Comparison of ENCODE assay signal across 30 cellular contexts in genomic region chr6:17847203-17847602, GRCh38.
"Had no signal": no experiment of that assay in that cellular context is flagged by ENCODE, and none has a peak within 500 bp of the region (broad histone marks: within the 10 kb centered on the region; RNA-seq: fewer than 3 reads in every experiment).

No MANE protein-coding gene starts in this region.

- H3K27ac Mint-ChIP-seq: dendritic cell treated with granulocyte-macrophage colony-stimulating factor and Interleukin-4, amounts not matched to agents 40 ng/mL and 50 ng/mL, for 4 days; mesothelial cell of epicardium; natural killer cell treated with Interleukin-12 subunit alpha and Interleukin-12 subunit beta and Interleukin-15 and Interleukin-18, amount 100 ng/mL, for 72 hours; stimulated activated memory B cell treated with anti-CD40 and anti-IgM and Interleukin-4, amounts not matched to agents 10 μg/mL and 1 μg/mL and 100 μg/mL, for 72 hours had no signal

- H3K36me3 ChIP-seq: colonic mucosa had no signal

- H3K4me3 Mint-ChIP-seq: central memory CD8-positive, alpha-beta T cell; dendritic cell treated with granulocyte-macrophage colony-stimulating factor and Interleukin-4, amounts not matched to agents 40 ng/mL and 50 ng/mL, for 4 days; mesothelial cell of epicardium; naive B cell; natural killer cell treated with Interleukin-12 subunit alpha and Interleukin-12 subunit beta and Interleukin-15 and Interleukin-18, amount 100 ng/mL, for 72 hours; neural crest cell; stimulated activated memory B cell treated with anti-CD40 and anti-IgM and Interleukin-4, amounts not matched to agents 10 μg/mL and 1 μg/mL and 100 μg/mL, for 72 hours had no signal

- H3K27ac ChIP-seq: colonic mucosa, epithelial cell of prostate, foreskin keratinocyte, gastroesophageal sphincter, heart right ventricle, neutrophil, pancreas, right atrium auricular region, sigmoid colon, skin epidermis, spleen, testis, tibial nerve, upper lobe of left lung had no signal

- H3K4me1 Mint-ChIP-seq: central memory CD8-positive, alpha-beta T cell; naive B cell; neural crest cell; stimulated activated memory B cell treated with anti-CD40 and anti-IgM and Interleukin-4, amounts not matched to agents 10 μg/mL and 1 μg/mL and 100 μg/mL, for 72 hours had no signal

- H3K36me3 Mint-ChIP-seq: natural killer cell treated with Interleukin-12 subunit alpha and Interleukin-12 subunit beta and Interleukin-15 and Interleukin-18, amount 100 ng/mL, for 72 hours had no signal

- H3K4me1 ChIP-seq: pancreas, spleen, testis, tibial nerve had no signal

- H3K9me3 Mint-ChIP-seq: central memory CD8-positive, alpha-beta T cell; dendritic cell treated with granulocyte-macrophage colony-stimulating factor and Interleukin-4, amounts not matched to agents 40 ng/mL and 50 ng/mL, for 4 days; mesothelial cell of epicardium; naive B cell; natural killer cell treated with Interleukin-12 subunit alpha and Interleukin-12 subunit beta and Interleukin-15 and Interleukin-18, amount 100 ng/mL, for 72 hours; neural crest cell; stimulated activated memory B cell treated with anti-CD40 and anti-IgM and Interleukin-4, amounts not matched to agents 10 μg/mL and 1 μg/mL and 100 μg/mL, for 72 hours had no signal

- H3K27me3 Mint-ChIP-seq: dendritic cell treated with granulocyte-macrophage colony-stimulating factor and Interleukin-4, amounts not matched to agents 40 ng/mL and 50 ng/mL, for 4 days; naive B cell; stimulated activated memory B cell treated with anti-CD40 and anti-IgM and Interleukin-4, amounts not matched to agents 10 μg/mL and 1 μg/mL and 100 μg/mL, for 72 hours had no signal

- H3K27me3 ChIP-seq: colonic mucosa, foreskin keratinocyte, gastroesophageal sphincter, heart right ventricle, neutrophil, pancreas, right atrium auricular region, sigmoid colon, spleen, testis, tibial nerve, upper lobe of left lung had no signal

- DNase-seq: colonic mucosa; effector memory CD4-positive, alpha-beta T cell; foreskin keratinocyte; glutamatergic neuron; heart right ventricle; hypothalamus; mesenchymal stem cell; mucosa of descending colon; naive B cell; pancreas; sigmoid colon; spleen; stimulated activated CD4-positive, alpha-beta T cell treated with anti-CD3 and anti-CD28 coated beads, Interleukin-4, amount 100 ng/mL, for 4 hours; stimulated activated naive CD8-positive, alpha-beta T cell treated with anti-CD3 and anti-CD28 coated beads, Interleukin-15, Interleukin-2, amounts not matched to agents 100 U/mL and 50 U/mL, for 24 hours; substantia nigra; testis; upper lobe of left lung had no signal

- H3K4me3 ChIP-seq: colonic mucosa, gastroesophageal sphincter, heart right ventricle, lung, mucosa of descending colon, pancreas, right atrium auricular region, sigmoid colon, skin epidermis, spleen, testis, tibial nerve, upper lobe of left lung had no signal

- H3K9me3 ChIP-seq: colonic mucosa, gastroesophageal sphincter, heart right ventricle, mucosa of descending colon, neutrophil, pancreas, right atrium auricular region, sigmoid colon, spleen, testis, tibial nerve, upper lobe of left lung had no signal
